ENCODE assay signal across 8 cellular contexts in the genomic region with DNA sequence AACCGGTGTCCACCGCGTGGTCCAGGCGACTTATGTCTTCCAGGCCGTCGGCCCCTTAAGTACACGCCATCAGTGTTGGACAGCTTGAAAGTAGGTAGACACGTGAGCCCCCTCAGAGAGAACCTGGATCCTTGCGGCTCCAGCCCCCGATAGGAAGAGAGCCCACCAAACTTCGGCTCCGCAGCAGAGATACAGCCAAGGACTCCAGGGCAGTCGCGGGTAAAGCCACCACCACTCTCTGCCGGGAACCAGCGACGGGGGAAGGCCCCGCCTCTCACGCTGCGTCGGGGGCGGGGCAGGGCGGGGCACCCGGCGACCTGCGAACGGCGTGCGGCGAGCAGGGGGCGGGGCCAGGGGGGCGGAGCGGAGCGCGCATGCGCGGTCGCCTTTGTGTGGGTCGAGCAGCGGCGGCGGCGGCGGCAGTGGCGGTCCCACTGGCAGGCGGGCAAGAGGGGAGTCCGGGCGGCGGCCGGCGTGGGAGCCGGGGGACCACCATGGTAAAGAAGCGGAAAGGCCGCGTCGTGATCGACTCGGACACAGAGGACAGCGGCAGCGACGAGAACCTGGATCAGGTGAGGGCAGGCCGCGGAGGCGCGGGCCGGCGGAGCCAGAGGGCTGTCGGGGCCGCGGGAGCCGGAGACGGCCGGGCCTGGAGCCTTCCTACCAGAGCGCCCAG. TPM values are rescaled to one million over a fixed set of nuclear protein-coding genes. Genes with fewer than 3 reads are reported as not detected.
DNase-seq lines count a peak whose midpoint lies in the region; ATAC-seq and TF ChIP-seq lines count a peak whose summit lies in the region.

TSS of gene RTF1 (plus strand) at position 354 of the 676 bp plus-strand sequence. CDS start at position 375, 21 bp downstream.

- peak within 1 kb of the TSS; percentile 69 for H3K18ac ChIP-seq in H9 (ENCODE audit: insufficient read length, low read depth, low read length)

- H3T11ph ChIP-seq in H9 (ENCODE audit: low read length) = no peak within 1 kb of the TSS

- H2AK5ac ChIP-seq in H9 (ENCODE audit: insufficient read length, low read length) = no peak within 1 kb of the TSS

- H3K79me1 ChIP-seq in H9 (ENCODE audit: insufficient read depth, low read depth, low read length, poor library complexity, severe bottlenecking) = peaks cover 7% of the 10 kb centered on the region

- no peaks in the 10 kb centered on the region for H3K9me3 Mint-ChIP-seq in H9

- peaks cover 21 to 24% of the 10 kb centered on the region in 2 experiments for H3K4me1 Mint-ChIP-seq in H9

- no peaks in the 10 kb centered on the region for H3K27me3 Mint-ChIP-seq in H9 (ENCODE audit: low read depth)

- H3K27ac Mint-ChIP-seq in H9 = peak within 1 kb of the TSS; percentile 32 to 98 (median 97)

- no peaks in the 10 kb centered on the region for H3K36me3 ChIP-seq in MM.1S (replicated peaks; ENCODE audit: insufficient read depth, low read length)
- H3K36me3 ChIP-seq in SJSA1 = peaks cover 5% of the 10 kb centered on the region
- peaks cover 4% of the 10 kb centered on the region for H3K36me3 ChIP-seq in neuron (ENCODE audit: insufficient read depth, low read length)

- H3K9ac ChIP-seq in H9 (ENCODE audit: extremely low read depth, insufficient read length, low read length) = peak within 1 kb of the TSS; percentile 92
- H3K9ac ChIP-seq in MM.1S (ENCODE audit: low read length) = peak within 1 kb of the TSS; percentile 77

- WGBS in H9 (ENCODE audit: extremely low coverage, insufficient read length, low lambda C conversion rate) = no CpG with 5 or more reads among the region's 74 CpGs

- H2BK15ac ChIP-seq in H9 (ENCODE audit: low read depth, low read length) = no peak within 1 kb of the TSS; the same call in 1 of the 2 replicates

- H3K23ac ChIP-seq in H9 (ENCODE audit: insufficient read length, low read depth, low read length) = no peak within 1 kb of the TSS

- peaks cover 5% of the 10 kb centered on the region for H3K23me2 ChIP-seq in H9 (ENCODE audit: insufficient read length, low read depth, low read length, poor library complexity, severe bottlenecking)

- H3K56ac ChIP-seq in H9 (ENCODE audit: insufficient read length, low read depth, low read length) = no peak within 1 kb of the TSS

- H3K9me2 ChIP-seq in MM.1S (replicated peaks; ENCODE audit: insufficient read depth, low read length) = no peaks in the 10 kb centered on the region

- H4K8ac ChIP-seq in H9 (replicated peaks; ENCODE audit: insufficient read length, low read depth, low read length) = no peak within 1 kb of the TSS

- TF ChIP-seq CTCF in H9 (conservative IDR thresholded peaks at IDR 0.05) (no peak), MM.1S (IDR thresholded peaks at IDR 0.05; ENCODE audit: low read length) (no peak), foreskin keratinocyte (conservative IDR thresholded peaks at IDR 0.05) (no peak)

- no peaks in the 10 kb centered on the region for H3F3A ChIP-seq in MM.1S (ENCODE audit: insufficient read depth, low read length)

- H4K5ac ChIP-seq in H9 (ENCODE audit: insufficient read length, low read depth, low read length) = no peak within 1 kb of the TSS

- no peak within 1 kb of the TSS for H2BK120ac ChIP-seq in H9 (ENCODE audit: low read depth, low read length, poor library complexity, severe bottlenecking)

- H2AFZ ChIP-seq in H9 (ENCODE audit: low read length) = no peak within 1 kb of the TSS
- peak within 1 kb of the TSS; percentile 79 for H2AFZ ChIP-seq in MM.1S (ENCODE audit: low read length)
- peak within 1 kb of the TSS; percentile 92 for H2AFZ ChIP-seq in neuron (ENCODE audit: low read depth, low read length)

- H3K27me3 ChIP-seq in H9 (ENCODE audit: insufficient read depth, low read length) (no peaks in the 10 kb centered on the region), MM.1S (replicated peaks; ENCODE audit: insufficient read depth, low read length) (no peaks in the 10 kb centered on the region), SJSA1 (replicated peaks) (no peaks in the 10 kb centered on the region), foreskin keratinocyte (no peaks in the 10 kb centered on the region), neuron (ENCODE audit: insufficient read depth, low read length) (no peaks in the 10 kb centered on the region)

- no peak within 1 kb of the TSS for H3K4ac ChIP-seq in H9 (ENCODE audit: low read depth, low read length)

- H4K91ac ChIP-seq in H9 (ENCODE audit: insufficient read length, low read depth, low read length) = no peak within 1 kb of the TSS

- H2BK20ac ChIP-seq in H9 (ENCODE audit: low read depth, low read length, poor library complexity, severe bottlenecking) = no peak within 1 kb of the TSS

- peak within 1 kb of the TSS; percentile 88 for H3K14ac ChIP-seq in H9 (ENCODE audit: insufficient read depth, low read length)

- H3K79me2 ChIP-seq in H9 (ENCODE audit: insufficient read depth, low read length) (peaks cover 17% of the 10 kb centered on the region; the same call in 1 of the 2 replicates), MM.1S (ENCODE audit: low read length) (peaks cover 62% of the 10 kb centered on the region)

- peak; percentile 81 for ATAC-seq in foreskin keratinocyte

- peak within 1 kb of the TSS; percentile 95 to 100 for H3K4me3 Mint-ChIP-seq in H9

- H2BK5ac ChIP-seq in H9 (ENCODE audit: insufficient read length, low read length) = no peak within 1 kb of the TSS

- H3K4me1 ChIP-seq in H9 (ENCODE audit: insufficient read depth, low read length) (no peaks in the 10 kb centered on the region), MM.1S (ENCODE audit: low read length) (no peaks in the 10 kb centered on the region), SJSA1 (replicated peaks) (peaks cover 4% of the 10 kb centered on the region; the same call in 1 of the 2 replicates), foreskin keratinocyte (peaks cover 3% of the 10 kb centered on the region), neuron (ENCODE audit: insufficient read depth, low read length) (peaks cover 12% of the 10 kb centered on the region)

- no peak within 1 kb of the TSS for H3K27ac ChIP-seq in H9 (ENCODE audit: insufficient read length, low read depth, low read length)
- H3K27ac ChIP-seq in MM.1S (ENCODE audit: low read length) = peak within 1 kb of the TSS; percentile 3; the same call in 1 of the 2 replicates
- peak within 1 kb of the TSS; percentile 45 for H3K27ac ChIP-seq in SJSA1
- peak within 1 kb of the TSS; percentile 63 for H3K27ac ChIP-seq in foreskin keratinocyte

- H2BK12ac ChIP-seq in H9 (ENCODE audit: insufficient read length, low read depth, low read length) = no peak within 1 kb of the TSS

- peaks cover 0 to 2% (median 2%) of the 10 kb centered on the region in 3 experiments; a peak in 3 of 7 replicates for H3K36me3 Mint-ChIP-seq in H9 (ENCODE audit: insufficient read depth in 1 of 3, low read depth in 3 of 3)

- DNase-seq in ELR (ENCODE audit: low read depth) = peak; percentile 87
- DNase-seq in H9 = peak; percentile 95
- DNase-seq in MM.1S = peak; percentile 93
- DNase-seq in SJSA1 (ENCODE audit: low read depth in 1 of 2, low spot score in 2 of 2) = peak; percentile 94 to 95
- peak; percentile 92 to 98 (median 96) for DNase-seq in activated naive CD4-positive, alpha-beta T cell (lab: John Stamatoyannopoulos, UW)
- DNase-seq in foreskin keratinocyte = peak; percentile 59 to 80
- peak; percentile 72 for DNase-seq in stromal cell of bone marrow (ENCODE audit: low read depth)

- H3K4me2 ChIP-seq in H9 (ENCODE audit: insufficient read depth, insufficient read length, low read length) (peak within 1 kb of the TSS; percentile 97), MM.1S (ENCODE audit: low read depth, low read length) (peak within 1 kb of the TSS; percentile 81)

- H3K9me3 ChIP-seq in H9 (ENCODE audit: control insufficient read depth, low read depth, low read length) (no peaks in the 10 kb centered on the region), MM.1S (replicated peaks; ENCODE audit: insufficient read depth, low read length) (no peaks in the 10 kb centered on the region), SJSA1 (replicated peaks) (no peaks in the 10 kb centered on the region), neuron (ENCODE audit: low read length) (no peaks in the 10 kb centered on the region)

- H3K4me3 ChIP-seq in MM.1S (ENCODE audit: low read length) (peak within 1 kb of the TSS; percentile 87), SJSA1 (peak within 1 kb of the TSS; percentile 94), neuron (ENCODE audit: low read length) (peak within 1 kb of the TSS; percentile 91)

- no peaks in the 10 kb centered on the region for H4K20me1 ChIP-seq in H9 (ENCODE audit: control insufficient read depth, insufficient read depth, insufficient read length)
- H4K20me1 ChIP-seq in MM.1S (ENCODE audit: insufficient read depth, low read length) = 0 out of 2 replicates have a peak, but pooled peaks cover 4% of the 10 kb centered on the region

RNA-seq across cellular contexts. Expression of gene RTF1, which starts in this region (rescaled TPM):
- total RNA-seq in H9 (2021) (45.7 and 49.5 TPM in 2 replicates), foreskin keratinocyte (28.6 and 29.0 TPM in 2 replicates)
- 26.0 and 34.9 TPM in 2 replicates for total RNA-seq in SJSA1 (2014; rRNA removed; shearing (Covaris generic))
- polyA plus RNA-seq in foreskin keratinocyte = 18.9 and 21.0 TPM in 2 replicates
